Comparison of ENCODE assay signal across 9 cellular contexts in genomic region chr15:50135123-50135541, GRCh38. TPM values are rescaled to one million over a fixed set of nuclear protein-coding genes. Genes with fewer than 3 reads are reported as not detected.
DNase-seq lines count a peak whose midpoint lies in the region; ATAC-seq and TF ChIP-seq lines count a peak whose summit lies in the region.
"Had no signal": no experiment of that assay in that cellular context is flagged by ENCODE, and none has a peak within 500 bp of the region (broad histone marks: within the 10 kb centered on the region; RNA-seq: fewer than 3 reads in every experiment).

No MANE protein-coding gene starts in this region.

- ATAC-seq in GM19372 (IDR thresholded peaks at IDR 0.05; ENCODE audit: low read depth, unreplicated experiment) (peak; percentile 41), HG03103 (IDR thresholded peaks at IDR 0.05; ENCODE audit: low read depth, unreplicated experiment) (peak; percentile 50), aorta (ENCODE audit: low FRiP score) (no peak)

- H3K9me3 ChIP-seq in WERI-Rb-1 (ENCODE audit: severe bottlenecking) (no peaks in the 10 kb centered on the region), aorta (ENCODE audit: control insufficient read depth, low read length) (no peaks in the 10 kb centered on the region)

- 78 to 85% methylated on average over 5 of the region's 5 CpGs for WGBS in aorta, 2 donors

- no peak overlapping the region for H3K27ac ChIP-seq in WERI-Rb-1
- H3K27ac ChIP-seq in aorta (ENCODE audit: low read depth in 1 of 2, low read length in 2 of 2): no peak overlapping the region
- H3K27ac ChIP-seq: KMS-11 had no signal

- H3K4me1 ChIP-seq in aorta (ENCODE audit: control insufficient read depth in 1 of 2, insufficient read depth in 2 of 2, low read length in 2 of 2): peaks cover 0 to 3% of the 10 kb centered on the region in 2 donors

- intact Hi-C loops in aorta (cut with DNase I): no loop called here

- no peaks in the 10 kb centered on the region for H3K36me3 ChIP-seq in WERI-Rb-1
- H3K36me3 ChIP-seq in aorta (ENCODE audit: control insufficient read depth in 1 of 2, insufficient read depth in 2 of 2, low read length in 1 of 2): no peaks in the 10 kb centered on the region

- DNase-seq in activated T-cell treated with anti-CD3 and anti-CD28 coated beads, Interleukin-2, amount 50 U/mL, for 48 hours: peak; percentile 44 to 64
- peak; percentile 29 to 56 for DNase-seq in stimulated activated CD4-positive, alpha-beta T cell treated with anti-CD3 and anti-CD28 coated beads, Interleukin-2, amount 100 ng/mL, for 24 hours
- DNase-seq in WERI-Rb-1 (no peak), dermis blood vessel endothelial cell (no peak), NCI-H2107 (lab: John Stamatoyannopoulos, UW) (no peak), aorta (no peak)

- H3K4me3 ChIP-seq in WERI-Rb-1 (ENCODE audit: low read depth, low read length) (no peak overlapping the region), aorta (ENCODE audit: low read length in 2 of 2) (no peak overlapping the region)

- no peaks in the 10 kb centered on the region for H3K27me3 ChIP-seq in WERI-Rb-1 (ENCODE audit: insufficient read depth, low read depth, severe bottlenecking)
- no peaks in the 10 kb centered on the region for H3K27me3 ChIP-seq in aorta (ENCODE audit: control insufficient read depth in 1 of 2, insufficient read depth in 2 of 2, low read length in 1 of 2)

- TF ChIP-seq CTCF in WERI-Rb-1 (IDR thresholded peaks at IDR 0.05; ENCODE audit: low read depth, low read length): no peak

RNA-seq across cellular contexts. Expression of gene ATP8B4, which starts 16.1 kb away (rescaled TPM):
- 0.98 and 1.7 TPM in 2 replicates for total RNA-seq in dermis blood vessel endothelial cell
- 10 to 100 TPM; 19.1 to 43.9 TPM for total RNA-seq in aorta
- 1 to 10 TPM in 1 of 2 donors, under 1 TPM in 1; 0.20 to 2.4 TPM for polyA plus RNA-seq in aorta

RNA-seq across cellular contexts. Expression of gene SLC27A2, which starts 46.9 kb away (rescaled TPM):
- total RNA-seq in dermis blood vessel endothelial cell: 5.1 and 7.1 TPM in 2 replicates
- under 1 TPM in 1 of 2 donors, not detected in 1; 0.39 TPM for total RNA-seq in aorta
- 1 to 10 TPM in 1 of 2 donors, not detected in 1; 2.1 TPM for polyA plus RNA-seq in aorta

Comparison
In these comparisons a context has a peak if more than half of its experiments do, and no peak if none do; other contexts are left out.
1. DNase-seq: peak in activated T-cell treated with anti-CD3 and anti-CD28 coated beads, Interleukin-2, amount 50 U/mL, for 48 hours (2 of 2) and stimulated activated CD4-positive, alpha-beta T cell treated with anti-CD3 and anti-CD28 coated beads, Interleukin-2, amount 100 ng/mL, for 24 hours (2 of 2); none in WERI-Rb-1 (single experiment), dermis blood vessel endothelial cell (single experiment), NCI-H2107 (single experiment) and aorta (0 of 2).